19 cellular contexts compared by ENCODE assay signal in the genomic region with DNA sequence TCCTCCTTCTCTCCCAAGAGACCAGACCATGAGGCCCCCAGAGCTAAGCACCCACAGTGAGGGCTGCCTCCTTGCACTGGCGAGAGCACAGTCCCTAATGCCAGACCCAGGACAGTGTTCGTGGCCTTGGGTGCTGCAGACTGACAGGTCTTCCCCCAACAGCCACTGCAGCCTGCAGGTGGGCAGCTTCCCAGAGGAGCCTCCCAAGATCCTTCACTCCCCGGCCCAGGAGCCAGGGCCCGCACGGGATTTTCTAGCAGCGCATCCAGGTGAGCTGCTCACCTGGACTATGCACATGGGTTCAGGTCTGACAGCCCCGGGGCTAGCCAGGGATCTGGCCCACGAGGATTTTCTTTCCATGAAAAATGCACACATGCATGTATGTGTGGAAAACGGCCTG. TPM values are rescaled to one million over a fixed set of nuclear protein-coding genes. Genes with fewer than 3 reads are reported as not detected.
"Had no signal": no experiment of that assay in that cellular context is flagged by ENCODE, and none has a peak within 500 bp of the region (broad histone marks: within the 10 kb centered on the region; RNA-seq: fewer than 3 reads in every experiment).

No MANE protein-coding gene starts in this region.

- H3K27ac Mint-ChIP-seq: activated B cell treated with CpG ODN at 0.5 μM for 24 hours; activated CD4-positive, alpha-beta memory T cell treated with anti-CD3 and anti-CD28 coated beads for 36 hours; natural killer cell treated with Interleukin-12 subunit alpha and Interleukin-12 subunit beta and Interleukin-15 and Interleukin-18, amount 100 ng/mL, for 72 hours; T-cell had no signal

- H3K4me3 Mint-ChIP-seq: activated B cell treated with CpG ODN at 0.5 μM for 24 hours; activated CD4-positive, alpha-beta memory T cell treated with anti-CD3 and anti-CD28 coated beads for 36 hours; natural killer cell treated with Interleukin-12 subunit alpha and Interleukin-12 subunit beta and Interleukin-15 and Interleukin-18, amount 100 ng/mL, for 72 hours; stimulated activated naive CD8-positive, alpha-beta T cell treated with anti-CD3 and anti-CD28 coated beads, Interleukin-15, amount 100 ng/mL, for 72 hours; T-cell had no signal

- H3K4me1 ChIP-seq: suprapubic skin, vagina had no signal

- ATAC-seq: natural killer cell treated with Interleukin-12 subunit alpha and Interleukin-12 subunit beta and Interleukin-15 and Interleukin-18, amount 100 ng/mL, for 72 hours; stimulated activated naive CD8-positive, alpha-beta T cell treated with anti-CD3 and anti-CD28 coated beads, Interleukin-15, amount 100 ng/mL, for 72 hours; T-cell had no signal

- H3K4me3 ChIP-seq: esophagus muscularis mucosa, suprapubic skin, transverse colon, vagina had no signal

- H3K36me3 ChIP-seq: esophagus muscularis mucosa, suprapubic skin, transverse colon, vagina had no signal

- DNase-seq: activated B cell treated with CpG ODN at 0.5 μM for 24 hours; activated CD4-positive, alpha-beta memory T cell treated with anti-CD3 and anti-CD28 coated beads for 36 hours; activated CD4-positive, alpha-beta T cell treated with anti-CD3 and anti-CD28 coated beads for 4 hours; activated naive CD4-positive, alpha-beta T cell treated with anti-CD3 and anti-CD28 coated beads, Interleukin-2, amount 50 U/mL, for 16 hours; dermis blood vessel endothelial cell; effector memory CD4-positive, alpha-beta T cell; occipital lobe; small intestine; stimulated activated CD4-positive, alpha-beta T cell treated with anti-CD3 and anti-CD28 coated beads, Interleukin-4, amount 100 ng/mL, for 1 hour; stimulated activated naive CD8-positive, alpha-beta T cell treated with anti-CD3 and anti-CD28 coated beads, Interleukin-15, amount 100 ng/mL, for 72 hours; T-cell; T-helper 9 cell; transverse colon had no signal

- H3K27ac ChIP-seq: esophagus muscularis mucosa, suprapubic skin, transverse colon, vagina had no signal

- H3K27me3 Mint-ChIP-seq: activated B cell treated with CpG ODN at 0.5 μM for 24 hours; activated CD4-positive, alpha-beta memory T cell treated with anti-CD3 and anti-CD28 coated beads for 36 hours; stimulated activated naive CD8-positive, alpha-beta T cell treated with anti-CD3 and anti-CD28 coated beads, Interleukin-15, amount 100 ng/mL, for 72 hours; T-cell had no signal

- H3K36me3 Mint-ChIP-seq: activated CD4-positive, alpha-beta memory T cell treated with anti-CD3 and anti-CD28 coated beads for 36 hours; natural killer cell treated with Interleukin-12 subunit alpha and Interleukin-12 subunit beta and Interleukin-15 and Interleukin-18, amount 100 ng/mL, for 72 hours; T-cell had no signal

- H3K9me3 ChIP-seq: esophagus muscularis mucosa, suprapubic skin, transverse colon, vagina had no signal

- H3K27me3 ChIP-seq: transverse colon, vagina had no signal

RNA-seq across cellular contexts. Expression of a gene that starts 41.7 kb away (rescaled TPM):
- polyA plus RNA-seq: adipose tissue, small intestine had no signal

RNA-seq across cellular contexts. Expression of a gene that starts 43.1 kb away (rescaled TPM):
- total RNA-seq: endothelial cell of umbilical vein had no signal
